13 cellular contexts compared by ENCODE assay signal in genomic region chr7:44144426-44144967, GRCh38. TPM values are rescaled to one million over a fixed set of nuclear protein-coding genes. Genes with fewer than 3 reads are reported as not detected.
"Had no signal": no experiment of that assay in that cellular context is flagged by ENCODE, and none has a peak within 500 bp of the region (broad histone marks: within the 10 kb centered on the region; RNA-seq: fewer than 3 reads in every experiment).

No MANE protein-coding gene starts in this region.

- H3K27ac ChIP-seq: foreskin keratinocyte, heart left ventricle, left ventricle myocardium inferior had no signal

- H3K4me1 ChIP-seq: foreskin keratinocyte had no signal

- H3K4me3 Mint-ChIP-seq: neural crest cell; T-helper 1 cell treated with Interleukin-12 subunit alpha and Interleukin-12 subunit beta and Interleukin-4 antibody, amounts not matched to agents 30 μg/mL and 1 μg/mL, for 36 hours had no signal

- H3K36me3 ChIP-seq: heart left ventricle, left ventricle myocardium inferior had no signal

- H3K9me3 Mint-ChIP-seq: neural crest cell; stimulated activated naive B cell treated with anti-CD40 and anti-IgM and Interleukin-4, amounts not matched to agents 10 μg/mL and 1 μg/mL and 100 μg/mL, for 72 hours; T-helper 1 cell treated with Interleukin-12 subunit alpha and Interleukin-12 subunit beta and Interleukin-4 antibody, amounts not matched to agents 30 μg/mL and 1 μg/mL, for 36 hours had no signal

- H3K27ac Mint-ChIP-seq: stimulated activated naive B cell treated with anti-CD40 and anti-IgM and Interleukin-4, amounts not matched to agents 10 μg/mL and 1 μg/mL and 100 μg/mL, for 72 hours; T-helper 1 cell treated with Interleukin-12 subunit alpha and Interleukin-12 subunit beta and Interleukin-4 antibody, amounts not matched to agents 30 μg/mL and 1 μg/mL, for 36 hours had no signal

- H3K9me3 ChIP-seq: heart left ventricle, left ventricle myocardium inferior had no signal

- DNase-seq: activated T-cell treated with anti-CD3 and anti-CD28 coated beads, Interleukin-2, amount 50 U/mL, for 1 hour; foreskin keratinocyte; heart left ventricle; left ventricle myocardium inferior; mesendoderm; stimulated activated CD4-positive, alpha-beta T cell treated with anti-CD3 and anti-CD28 coated beads, Interleukin-1b, Interleukin-23, amount 100 ng/mL, for 48 hours; stimulated activated naive B cell treated with anti-CD40 and anti-IgM and Interleukin-4, amounts not matched to agents 10 μg/mL and 1 μg/mL and 100 μg/mL, for 72 hours; trophoblast cell had no signal

RNA-seq across cellular contexts. Expression of gene MYL7, which starts 3.4 kb away (rescaled TPM):
- total RNA-seq: endothelial cell of umbilical vein, foreskin keratinocyte, neural crest cell, subcutaneous adipose tissue had no signal
- polyA plus RNA-seq: endothelial cell of umbilical vein, foreskin keratinocyte had no signal

RNA-seq across cellular contexts. Expression of gene GCK, which starts 44.7 kb away (rescaled TPM):
- total RNA-seq: astrocyte had no signal
